11 cellular contexts compared by ENCODE assay signal in genomic region chr15:67746022-67746421, GRCh38.
DNase-seq lines count a peak whose midpoint lies in the region; ATAC-seq, FAIRE-seq and TF ChIP-seq lines count a peak whose summit lies in the region.
"Had no signal": no experiment of that assay in that cellular context is flagged by ENCODE, and none has a peak within 500 bp of the region (broad histone marks: within the 10 kb centered on the region; RNA-seq: fewer than 3 reads in every experiment).

No MANE protein-coding gene starts in this region.

- H3K27ac ChIP-seq in mammary epithelial cell (ENCODE audit: insufficient read depth, low read depth, low read length) (peak overlapping the region; percentile 63), small intestine (ENCODE audit: low read depth in 1 of 2, low read length in 1 of 2) (no peak overlapping the region)
- H3K27ac ChIP-seq: pancreas had no signal

- no peak for TF ChIP-seq CTCF in mammary epithelial cell (conservative IDR thresholded peaks at IDR 0.05 in 1 of 2, IDR thresholded peaks at IDR 0.05 in 1 of 2; ENCODE audit: extremely low read depth in 1 of 2, insufficient read depth in 1 of 2, low read depth in 1 of 2, low read length in 2 of 2)

- H3K4me1 Mint-ChIP-seq in T-helper 1 cell treated with Interleukin-12 subunit alpha and Interleukin-12 subunit beta and Interleukin-4 antibody, amounts not matched to agents 30 μg/mL and 1 μg/mL, for 36 hours (ENCODE audit: low read depth) = peaks cover 38% of the 10 kb centered on the region

- no peaks in the 10 kb centered on the region for H3K27me3 Mint-ChIP-seq in T-helper 1 cell treated with Interleukin-12 subunit alpha and Interleukin-12 subunit beta and Interleukin-4 antibody, amounts not matched to agents 30 μg/mL and 1 μg/mL, for 36 hours (ENCODE audit: low read depth)

- intact Hi-C loops in mammary epithelial cell (cut with micrococcal nuclease) = no loop called here

- in situ Hi-C loops in mammary epithelial cell (cut with MboI; ENCODE audit: low sequenced_read_pairs in 2 of 2) = no loop called here

- H3K4me3 ChIP-seq in mammary epithelial cell (replicated peaks in 1 of 3; ENCODE audit: insufficient read depth in 1 of 3, low read depth in 2 of 3, low read length in 3 of 3) (no peak overlapping the region), small intestine (ENCODE audit: low read depth in 1 of 2, low read length in 2 of 2) (no peak overlapping the region), MG63 (no peak overlapping the region)
- H3K4me3 ChIP-seq: pancreas had no signal

- H3K9me3 ChIP-seq in mammary epithelial cell (replicated peaks; ENCODE audit: insufficient read depth, low read length) = no peaks in the 10 kb centered on the region
- H3K9me3 ChIP-seq in small intestine (ENCODE audit: control insufficient read depth, low read depth) = no peaks in the 10 kb centered on the region
- no peaks in the 10 kb centered on the region for H3K9me3 ChIP-seq in MG63
- H3K9me3 ChIP-seq: pancreas had no signal

- H3K4me1 ChIP-seq in mammary epithelial cell (ENCODE audit: insufficient read depth, low read length) (peaks cover 17% of the 10 kb centered on the region), small intestine (ENCODE audit: control insufficient read depth in 2 of 2, insufficient read depth in 1 of 2, low read depth in 1 of 2, low read length in 1 of 2) (peaks cover 0 to 2% of the 10 kb centered on the region in 2 donors)

- dilution Hi-C loops in mammary epithelial cell (cut with HindIII; ENCODE audit: low sequenced_read_pairs) = no loop called here

- CTCF ChIA-PET in mammary epithelial cell (lab: Charles Lee; ENCODE audit: low non-redundant PET) = no interaction called here

- peak overlapping the region; percentile 23 for H3K27ac Mint-ChIP-seq in T-helper 1 cell treated with Interleukin-12 subunit alpha and Interleukin-12 subunit beta and Interleukin-4 antibody, amounts not matched to agents 30 μg/mL and 1 μg/mL, for 36 hours

- H4K20me1 ChIP-seq in mammary epithelial cell (ENCODE audit: insufficient read depth, low read length) = no peaks in the 10 kb centered on the region

- no peak for DNase-seq in T-helper 1 cell
- DNase-seq in LHCN-M2 (ENCODE audit: low read depth) = peak; percentile 46
- peak; percentile 20 for DNase-seq in mammary epithelial cell
- peak; percentile 20 for DNase-seq in non-pigmented ciliary epithelial cell (ENCODE audit: low read depth)
- no peak for DNase-seq in small intestine
- DNase-seq in MG63 = no peak
- DNase-seq: activated gamma-delta T cell treated with Interleukin-2 at 50 U/mL for 16 hours; effector CD8-positive, alpha-beta T cell; pancreas had no signal

- H3K9ac ChIP-seq in mammary epithelial cell (ENCODE audit: insufficient read depth, low read length) = no peak overlapping the region

- ATAC-seq in GM18870 (IDR thresholded peaks at IDR 0.05; ENCODE audit: unreplicated experiment) = no peak

- peak overlapping the region; percentile 2 for H3K4me3 Mint-ChIP-seq in T-helper 1 cell treated with Interleukin-12 subunit alpha and Interleukin-12 subunit beta and Interleukin-4 antibody, amounts not matched to agents 30 μg/mL and 1 μg/mL, for 36 hours

- no peak for FAIRE-seq in small intestine (lab: Jason Lieb, UNC)

- H3K36me3 ChIP-seq in mammary epithelial cell (ENCODE audit: insufficient read depth, low read length) (no peaks in the 10 kb centered on the region), small intestine (ENCODE audit: control insufficient read depth in 2 of 2, insufficient read depth in 2 of 2, low read length in 2 of 2) (peaks cover 0 to 2% of the 10 kb centered on the region in 2 donors), MG63 (no peaks in the 10 kb centered on the region)
- H3K36me3 ChIP-seq: pancreas had no signal

- BruUV-seq in mammary epithelial cell (replicated peaks; lab: Mats Ljungman, UMichigan) = TSS peak; percentile 41

- no peaks in the 10 kb centered on the region for H3K79me2 ChIP-seq in mammary epithelial cell (ENCODE audit: insufficient read depth, low read length)

- H3K27me3 ChIP-seq in mammary epithelial cell (ENCODE audit: insufficient read depth, low read length) (no peaks in the 10 kb centered on the region), small intestine (ENCODE audit: control insufficient read depth in 2 of 2, insufficient read depth in 2 of 2, low read length in 2 of 2) (no peaks in the 10 kb centered on the region), MG63 (no peaks in the 10 kb centered on the region)
- H3K27me3 ChIP-seq: pancreas had no signal

- H3K9me3 Mint-ChIP-seq in T-helper 1 cell treated with Interleukin-12 subunit alpha and Interleukin-12 subunit beta and Interleukin-4 antibody, amounts not matched to agents 30 μg/mL and 1 μg/mL, for 36 hours = no peaks in the 10 kb centered on the region

- H2AFZ ChIP-seq in mammary epithelial cell (ENCODE audit: low read depth, low read length) = peak overlapping the region; percentile 40

- 89% methylated on average over 1 of the region's 1 CpG for WGBS in mammary epithelial cell (ENCODE audit: low coverage, missing lambda C conversion rate)
- 52 to 81% (median 81%) methylated on average over 1 of the region's 1 CpG for WGBS in small intestine, 3 donors

- peak overlapping the region; percentile 60 for H3K4me2 ChIP-seq in mammary epithelial cell (ENCODE audit: insufficient read depth, low read depth, low read length)

- H3K36me3 Mint-ChIP-seq in T-helper 1 cell treated with Interleukin-12 subunit alpha and Interleukin-12 subunit beta and Interleukin-4 antibody, amounts not matched to agents 30 μg/mL and 1 μg/mL, for 36 hours (ENCODE audit: low read depth) = peaks cover 12% of the 10 kb centered on the region

Comparison
In these comparisons a context has a peak if more than half of its experiments do, and no peak if none do; other contexts are left out.
1. DNase-seq: peak in LHCN-M2 (single experiment), mammary epithelial cell (single experiment) and non-pigmented ciliary epithelial cell (single experiment); none in T-helper 1 cell (0 of 5), small intestine (single experiment) and MG63 (single experiment).